Comparison of ENCODE assay signal across 13 cellular contexts in genomic region chr19:48461982-48462655, GRCh38. TPM values are rescaled to one million over a fixed set of nuclear protein-coding genes. Genes with fewer than 3 reads are reported as not detected.
A peak's percentile ranks its signal among the peaks of the same experiment; 100 is the strongest.
DNase-seq lines count a peak whose midpoint lies in the region; ATAC-seq and TF ChIP-seq lines count a peak whose summit lies in the region.
"Had no signal": no experiment of that assay in that cellular context is flagged by ENCODE, and none has a peak within 500 bp of the region (broad histone marks: within the 10 kb centered on the region; RNA-seq: fewer than 3 reads in every experiment).

No MANE protein-coding gene starts in this region.

- H3K9me3 ChIP-seq in left ventricle myocardium inferior (replicated peaks) (no peaks in the 10 kb centered on the region), upper lobe of right lung (no peaks in the 10 kb centered on the region)
- H3K9me3 ChIP-seq: uterus had no signal

- H3K27me3 ChIP-seq in left ventricle myocardium inferior (ENCODE audit: low read depth) (no peaks in the 10 kb centered on the region), upper lobe of right lung (no peaks in the 10 kb centered on the region)
- H3K27me3 ChIP-seq: uterus had no signal

- H3K36me3 ChIP-seq in left ventricle myocardium inferior, result no peaks in the 10 kb centered on the region
- peaks cover 6% of the 10 kb centered on the region for H3K36me3 ChIP-seq in upper lobe of right lung
- H3K36me3 ChIP-seq: uterus had no signal

- intact Hi-C loops in Right ventricle myocardium superior (cut with DNase I) (no loop called here), left ventricle myocardium inferior (cut with micrococcal nuclease) (no loop called here), upper lobe of right lung (cut with DNase I) (no loop called here)

- DNase-seq in Right ventricle myocardium superior, result peak; percentile 27
- DNase-seq in left ventricle myocardium inferior, result no peak
- DNase-seq in iPS DF 19.7 (ENCODE audit: low read depth, low spot score), result peak; percentile 69
- DNase-seq in upper lobe of right lung, result peak; percentile 58
- no peak for DNase-seq in amygdala (lab: John Stamatoyannopoulos, UW)
- DNase-seq in activated CD4-positive, CD25-positive, alpha-beta regulatory T cell treated with anti-CD3 and anti-CD28 coated beads, Interleukin-2, amount 50 U/mL, for 72 hours, result no peak
- no peak for DNase-seq in medulla oblongata (ENCODE audit: extremely low spot score)
- DNase-seq: GOT3; MM.1S; nucleus accumbens; stimulated activated naive CD4-positive, alpha-beta T cell; uterus had no signal

- no peak for TF ChIP-seq CTCF in left ventricle myocardium inferior (IDR thresholded peaks at IDR 0.05; ENCODE audit: borderline replicate concordance)
- TF ChIP-seq CTCF in upper lobe of right lung (IDR thresholded peaks at IDR 0.05), result no peak

- no peak for ATAC-seq in Right ventricle myocardium superior (ENCODE audit: poor library complexity)
- ATAC-seq in upper lobe of right lung, result no peak

- H3K27ac ChIP-seq in left ventricle myocardium inferior (replicated peaks), result no peak overlapping the region
- no peak overlapping the region for H3K27ac ChIP-seq in upper lobe of right lung
- H3K27ac ChIP-seq: uterus had no signal

- H3K4me1 ChIP-seq in left ventricle myocardium inferior (no peaks in the 10 kb centered on the region), upper lobe of right lung (no peaks in the 10 kb centered on the region)
- H3K4me1 ChIP-seq: uterus had no signal

- H3K4me3 ChIP-seq in left ventricle myocardium inferior (no peak overlapping the region), upper lobe of right lung (no peak overlapping the region)
- H3K4me3 ChIP-seq: uterus had no signal

TF ChIP-seq in PFSK-1, 5 proteins besides CTCF, POLR2A, EP300 and RAD21:
- TF ChIP-seq FOXP2 (optimal IDR thresholded peaks at IDR 0.05; ENCODE audit: borderline replicate concordance, extremely low read depth, extremely low read length, insufficient read depth) (peak; percentile 28), TAF1 (IDR thresholded peaks at IDR 0.05; ENCODE audit: borderline replicate concordance, insufficient read depth, low read length) (no peak)
- TF ChIP-seq, protein P1, sequence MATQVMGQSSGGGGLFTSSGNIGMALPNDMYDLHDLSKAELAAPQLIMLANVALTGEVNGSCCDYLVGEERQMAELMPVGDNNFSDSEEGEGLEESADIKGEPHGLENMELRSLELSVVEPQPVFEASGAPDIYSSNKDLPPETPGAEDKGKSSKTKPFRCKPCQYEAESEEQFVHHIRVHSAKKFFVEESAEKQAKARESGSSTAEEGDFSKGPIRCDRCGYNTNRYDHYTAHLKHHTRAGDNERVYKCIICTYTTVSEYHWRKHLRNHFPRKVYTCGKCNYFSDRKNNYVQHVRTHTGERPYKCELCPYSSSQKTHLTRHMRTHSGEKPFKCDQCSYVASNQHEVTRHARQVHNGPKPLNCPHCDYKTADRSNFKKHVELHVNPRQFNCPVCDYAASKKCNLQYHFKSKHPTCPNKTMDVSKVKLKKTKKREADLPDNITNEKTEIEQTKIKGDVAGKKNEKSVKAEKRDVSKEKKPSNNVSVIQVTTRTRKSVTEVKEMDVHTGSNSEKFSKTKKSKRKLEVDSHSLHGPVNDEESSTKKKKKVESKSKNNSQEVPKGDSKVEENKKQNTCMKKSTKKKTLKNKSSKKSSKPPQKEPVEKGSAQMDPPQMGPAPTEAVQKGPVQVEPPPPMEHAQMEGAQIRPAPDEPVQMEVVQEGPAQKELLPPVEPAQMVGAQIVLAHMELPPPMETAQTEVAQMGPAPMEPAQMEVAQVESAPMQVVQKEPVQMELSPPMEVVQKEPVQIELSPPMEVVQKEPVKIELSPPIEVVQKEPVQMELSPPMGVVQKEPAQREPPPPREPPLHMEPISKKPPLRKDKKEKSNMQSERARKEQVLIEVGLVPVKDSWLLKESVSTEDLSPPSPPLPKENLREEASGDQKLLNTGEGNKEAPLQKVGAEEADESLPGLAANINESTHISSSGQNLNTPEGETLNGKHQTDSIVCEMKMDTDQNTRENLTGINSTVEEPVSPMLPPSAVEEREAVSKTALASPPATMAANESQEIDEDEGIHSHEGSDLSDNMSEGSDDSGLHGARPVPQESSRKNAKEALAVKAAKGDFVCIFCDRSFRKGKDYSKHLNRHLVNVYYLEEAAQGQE (IDR thresholded peaks at IDR 0.05; ENCODE audit: insufficient read depth in 1 of 2, low read depth in 2 of 2, low read length in 2 of 2), result no peak

RNA-seq across cellular contexts. Expression of gene KCNJ14, which starts 6.7 kb away (rescaled TPM):
- total RNA-seq in Right ventricle myocardium superior (0.24 TPM), left ventricle myocardium inferior (0.27 TPM), upper lobe of right lung (1.1 TPM)
- polyA plus RNA-seq in PFSK-1 (2012; ENCODE audit: insufficient read length, low read depth), result 0.99 TPM

RNA-seq across cellular contexts. Expression of gene CYTH2, which starts 7.0 kb away (rescaled TPM):
- total RNA-seq in Right ventricle myocardium superior (29.8 TPM), left ventricle myocardium inferior (32.1 TPM), upper lobe of right lung (60.7 TPM)
- 63.9 TPM for polyA plus RNA-seq in PFSK-1 (2012; ENCODE audit: insufficient read length, low read depth)

RNA-seq across cellular contexts. Expression of gene GRWD1, which starts 16.3 kb away (rescaled TPM):
- 16.9 TPM for total RNA-seq in Right ventricle myocardium superior
- 17.0 TPM for total RNA-seq in left ventricle myocardium inferior
- polyA plus RNA-seq in PFSK-1 (2012; ENCODE audit: insufficient read length, low read depth), result 54.2 TPM
- 27.1 TPM for total RNA-seq in upper lobe of right lung

RNA-seq across cellular contexts. Expression of gene LMTK3, which starts 49.5 kb away (rescaled TPM):
- 0.70 TPM for total RNA-seq in Right ventricle myocardium superior
- 1.1 TPM for total RNA-seq in left ventricle myocardium inferior
- polyA plus RNA-seq in PFSK-1 (2012; ENCODE audit: insufficient read length, low read depth), result 8.6 TPM
- total RNA-seq in upper lobe of right lung, result 7.1 TPM

Comparison
In these comparisons a context has a peak if more than half of its experiments do, and no peak if none do; other contexts are left out.
1. DNase-seq: peak in Right ventricle myocardium superior (single experiment), iPS DF 19.7 (single experiment) and upper lobe of right lung (single experiment); none in left ventricle myocardium inferior (single experiment), amygdala (0 of 56), activated CD4-positive, CD25-positive, alpha-beta regulatory T cell treated with anti-CD3 and anti-CD28 coated beads, Interleukin-2, amount 50 U/mL, for 72 hours (single experiment) and medulla oblongata (single experiment).